8 cellular contexts compared by ENCODE assay signal in genomic region chr16:57244767-57245471, GRCh38. TPM values are rescaled to one million over a fixed set of nuclear protein-coding genes. Genes with fewer than 3 reads are reported as not detected.
DNase-seq lines count a peak whose midpoint lies in the region; ATAC-seq and TF ChIP-seq lines count a peak whose summit lies in the region.

Gene ARL2BP (plus strand): TSS chr16:57245259. CDS start chr16:57245368, 109 bp downstream.

- TF ChIP-seq CTCF in AG04450 (IDR thresholded peaks at IDR 0.05; ENCODE audit: low read depth, low read length), result no peak
- no peak for TF ChIP-seq CTCF in WTC11 (IDR thresholded peaks at IDR 0.05)
- TF ChIP-seq CTCF in cardiac fibroblast (IDR thresholded peaks at IDR 0.05; ENCODE audit: low read depth, low read length), result no peak

- H3K4me3 ChIP-seq in AG04450 (ENCODE audit: low read depth, low read length) (peak within 1 kb of the TSS; percentile 75), cardiac fibroblast (replicated peaks in 1 of 2; ENCODE audit: low read depth in 2 of 2, low read length in 2 of 2) (peak within 1 kb of the TSS; percentile 63 to 76)

- peak within 1 kb of the TSS; percentile 87 for H3K27ac ChIP-seq in AG04450 (ENCODE audit: low read depth, low read length)

- CTCF ChIA-PET in AG04450 (lab: Charles Lee), result interaction anchor here (1.4 to 2.0 kb wide), 2 partner anchors 161 to 174 kb away, joined by 4 to 8 read pairs; no protein-coding TSS in a partner anchor
- CTCF ChIA-PET in WTC11 (lab: Charles Lee), result interaction anchor here (0.6 to 1.6 kb wide), 11 partner anchors 16 to 531 kb away, joined by 3 to 6 read pairs (median 3); partner anchors contain the start of genes CPNE2 and PLLP

- H3K9me3 ChIP-seq in AG04450 (ENCODE audit: control insufficient read depth, insufficient read depth, low read length), result no peaks in the 10 kb centered on the region; the same call in 1 of the 2 replicates

- H3K4me3 Mint-ChIP-seq in WTC11, result peak within 1 kb of the TSS; percentile 91

- POLR2A ChIA-PET in AG04450 (lab: Yijun Ruan, JAX), result interaction anchor here (0.6 to 1.6 kb wide), 8 partner anchors 9 to 178 kb away, joined by 3 to 5 read pairs (median 3); partner anchors contain the start of genes PSME3IP1 and RSPRY1
- POLR2A ChIA-PET in WTC11 (lab: Charles Lee), result interaction anchor here (0.6 to 1.3 kb wide), 5 partner anchors 11 to 173 kb away, joined by 3 to 5 read pairs (median 3); no protein-coding TSS in a partner anchor

- peak; percentile 88 for ATAC-seq in GM18873 (IDR thresholded peaks at IDR 0.05; ENCODE audit: low FRiP score, unreplicated experiment)
- peak; percentile 91 for ATAC-seq in HG03139 (IDR thresholded peaks at IDR 0.05; ENCODE audit: unreplicated experiment)
- peak; percentile 96 for ATAC-seq in WTC11

- peak; percentile 91 for DNase-seq in AG04450 (ENCODE audit: low read depth, low spot score)
- DNase-seq in NCI-H2227 treated with DMSO at 0.1 percent for 48 hours (lab: John Stamatoyannopoulos, UW), result peak; percentile 92
- peak; percentile 99 for DNase-seq in WTC11 (ENCODE audit: low spot score)
- peak; percentile 97 to 99 for DNase-seq in cardiac fibroblast (ENCODE audit: low read depth in 2 of 2)
- peak; percentile 100 for DNase-seq in iPS-NIHi7 (ENCODE audit: extremely low spot score)
- DNase-seq in smooth muscle cell of the brain vasculature (ENCODE audit: low read depth, low spot score), result peak; percentile 91

- no peaks in the 10 kb centered on the region for H3K9me3 Mint-ChIP-seq in WTC11

- H3K27me3 ChIP-seq in AG04450 (ENCODE audit: control insufficient read depth, insufficient read depth, low read length), result no peaks in the 10 kb centered on the region

- no peaks in the 10 kb centered on the region for H3K36me3 Mint-ChIP-seq in WTC11

- peaks cover 12% of the 10 kb centered on the region for H3K4me1 Mint-ChIP-seq in WTC11

- no peaks in the 10 kb centered on the region; the same call in 1 of the 2 replicates for H3K27me3 Mint-ChIP-seq in WTC11 (ENCODE audit: low read depth)

- H3K27ac Mint-ChIP-seq in WTC11, result peak within 1 kb of the TSS; percentile 97

TF ChIP-seq in WTC11, 78 proteins besides CTCF, POLR2A, EP300 and RAD21 (continues in another document):
- TF ChIP-seq CBFB (CRISPR knock-in tag; IDR thresholded peaks at IDR 0.05; ENCODE audit: low read depth) (no peak), FOXP4 (CRISPR knock-in tag; IDR thresholded peaks at IDR 0.05) (no peak), ATF2 (CRISPR knock-in tag; IDR thresholded peaks at IDR 0.05; ENCODE audit: borderline replicate concordance, low read depth) (no peak), ZBTB21 (CRISPR knock-in tag; IDR thresholded peaks at IDR 0.05; ENCODE audit: borderline replicate concordance) (peak; percentile 72), NFYB (CRISPR knock-in tag; conservative IDR thresholded peaks at IDR 0.05; ENCODE audit: low read depth) (peak; percentile 72), ATF6 (CRISPR knock-in tag; IDR thresholded peaks at IDR 0.05) (no peak), IRF2 (CRISPR knock-in tag; IDR thresholded peaks at IDR 0.05; ENCODE audit: borderline replicate concordance, low read depth) (no peak), USF1 (CRISPR knock-in tag; IDR thresholded peaks at IDR 0.05) (0 out of 2 replicates have a peak, but pooled peaks have one; percentile 9), ZNF121 (CRISPR knock-in tag; IDR thresholded peaks at IDR 0.05) (no peak), ATF3 (CRISPR knock-in tag; conservative IDR thresholded peaks at IDR 0.05) (no peak), ZNF512 (CRISPR knock-in tag; IDR thresholded peaks at IDR 0.05; ENCODE audit: borderline replicate concordance) (no peak), STAT6 (CRISPR knock-in tag; conservative IDR thresholded peaks at IDR 0.05; ENCODE audit: low read depth) (no peak), ZNF263 (CRISPR knock-in tag; IDR thresholded peaks at IDR 0.05; ENCODE audit: low read depth) (no peak), ELF4 (CRISPR knock-in tag; IDR thresholded peaks at IDR 0.05; ENCODE audit: low read depth) (no peak), TCF7 (CRISPR knock-in tag; IDR thresholded peaks at IDR 0.05; ENCODE audit: low read depth) (no peak)

RNA-seq across cellular contexts. Expression of gene ARL2BP, which starts in this region (rescaled TPM):
- 84.7 and 107 TPM in 2 replicates for polyA plus RNA-seq in AG04450 (2011; rRNA removed)
- 41.9 and 52.2 TPM in 2 replicates for polyA minus RNA-seq in AG04450 (2011; rRNA and poly(A)+ RNA removed)
- 10.6 to 12.4 TPM (median 12.3 TPM) in 3 replicates for total RNA-seq in WTC11 (2021)

Comparison
In these comparisons a context has a peak if more than half of its experiments do, and no peak if none do; other contexts are left out.
1. Peak in every context shown above with its lines: DNase-seq, ATAC-seq, H3K4me3 ChIP-seq and H3K27ac ChIP-seq.